ENCODE assay signal across 11 cellular contexts in the genomic region with DNA sequence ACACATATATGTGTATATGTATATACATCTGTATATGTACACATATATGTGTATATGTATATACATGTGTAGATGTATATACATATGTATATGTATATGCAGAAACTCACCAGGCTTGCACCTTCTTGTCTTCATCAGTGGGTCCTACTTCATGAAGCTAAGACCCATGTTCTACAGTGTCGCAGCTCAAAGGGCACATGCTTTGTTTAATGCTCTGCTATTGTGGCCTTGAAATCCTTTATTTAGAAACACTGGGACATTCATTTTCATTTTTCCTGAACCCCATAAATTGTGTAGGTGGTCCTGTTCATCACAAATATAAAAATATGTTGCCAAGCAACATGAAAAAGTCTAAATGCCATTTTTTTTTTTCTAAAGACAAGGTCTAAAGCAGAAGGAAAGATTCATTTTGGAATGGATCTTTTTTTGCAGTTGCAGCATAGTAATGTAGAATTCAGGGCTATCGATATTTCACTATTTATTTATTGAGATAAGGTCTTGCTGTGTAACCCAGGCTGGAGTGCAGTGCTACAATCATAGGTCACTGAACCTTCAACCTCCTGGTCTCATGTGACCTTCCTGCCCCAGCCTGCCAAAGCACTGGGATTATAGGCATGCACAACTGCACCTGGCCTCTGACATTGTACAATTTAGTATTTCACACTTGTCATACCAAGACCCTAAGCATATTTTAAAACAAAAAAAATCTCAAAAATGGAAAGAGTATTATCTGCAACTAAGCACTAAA.
"Had no signal": no experiment of that assay in that cellular context is flagged by ENCODE, and none has a peak within 500 bp of the region (broad histone marks: within the 10 kb centered on the region; RNA-seq: fewer than 3 reads in every experiment).

No MANE protein-coding gene starts in this region.

- H3K4me2 ChIP-seq: GM23338 had no signal

- H3K9ac ChIP-seq: GM23248 had no signal

- ATAC-seq: GM23338, HCT116 had no signal

- H3K36me3 ChIP-seq: HAP-1 had no signal

- FAIRE-seq: H1, H54 had no signal

- H2AFZ ChIP-seq: GM23248, GM23338 had no signal

- H3K9me3 ChIP-seq: HAP-1 had no signal

- H3K4me1 ChIP-seq: HAP-1 had no signal

- H3K27ac ChIP-seq: GM23248 had no signal

- H3K4me3 ChIP-seq: GM23248, GM23338, HAP-1 had no signal

- DNase-seq: GM23248, GOT3, H7, H9, HCEC 1CT, HFFc6 had no signal
